In the genomic region with DNA sequence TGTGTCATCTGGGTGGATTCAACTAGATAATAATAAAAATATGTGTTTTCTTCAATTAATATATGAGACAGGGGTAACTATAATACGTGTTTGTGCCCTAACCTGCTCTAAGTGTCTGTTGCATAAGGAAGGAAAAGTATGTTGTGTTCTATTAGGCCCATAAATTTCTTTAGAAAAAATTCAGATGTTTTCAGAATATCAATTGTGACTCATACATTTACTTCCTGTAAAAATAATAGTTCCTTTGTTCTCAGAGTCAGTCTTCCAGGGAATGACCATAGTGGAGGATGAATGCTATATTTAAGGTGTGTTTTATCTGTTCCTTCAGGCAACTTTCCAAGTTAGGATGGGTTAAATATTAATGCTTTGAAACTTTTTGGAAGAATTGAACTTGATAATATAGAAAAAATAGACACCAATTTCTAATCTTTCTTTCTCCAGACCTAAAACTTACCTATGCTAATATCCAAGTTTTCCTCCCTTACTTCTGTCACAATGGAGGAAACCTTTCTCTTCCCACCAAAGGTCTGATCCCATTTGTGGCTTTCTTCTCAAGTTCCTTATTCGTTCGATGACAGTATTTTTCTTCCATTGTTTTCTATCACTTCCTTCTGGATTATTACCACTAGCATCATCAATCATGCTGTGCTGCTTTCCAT, we compare ENCODE assay signal across 13 cellular contexts. TPM values are rescaled to one million over a fixed set of nuclear protein-coding genes. Genes with fewer than 3 reads are reported as not detected.
"Had no signal": no experiment of that assay in that cellular context is flagged by ENCODE, and none has a peak within 500 bp of the region (broad histone marks: within the 10 kb centered on the region; RNA-seq: fewer than 3 reads in every experiment).

No MANE protein-coding gene starts in this region.

- H3K4me1 ChIP-seq: esophagus muscularis mucosa, right lobe of liver, upper lobe of right lung had no signal

- ATAC-seq: activated CD4-positive, CD25-positive, alpha-beta regulatory T cell treated with anti-CD3 and anti-CD28 coated beads, Interleukin-2, amount 50 U/mL, for 24 hours; left lobe of liver; natural killer cell treated with Interleukin-12 subunit alpha and Interleukin-12 subunit beta and Interleukin-15 and Interleukin-18, amount 100 ng/mL, for 72 hours; right lobe of liver; upper lobe of right lung had no signal

- DNase-seq: activated naive CD4-positive, alpha-beta T cell treated with anti-CD3 and anti-CD28 coated beads, Interleukin-2, amount 10 ng/mL, durations not matched to agents 7 days and 5 days; central memory CD4-positive, alpha-beta T cell; cortex of kidney; head of caudate nucleus; occipital lobe; right lobe of liver; stimulated activated CD4-positive, alpha-beta T cell treated with anti-CD3 and anti-CD28 coated beads, Interleukin-2, amount 100 ng/mL, for 48 hours; upper lobe of right lung had no signal

- H3K27me3 ChIP-seq: esophagus muscularis mucosa, right lobe of liver, upper lobe of right lung had no signal

- H3K36me3 ChIP-seq: esophagus muscularis mucosa, right lobe of liver, upper lobe of right lung had no signal

- H3K4me3 ChIP-seq: esophagus muscularis mucosa, right lobe of liver, upper lobe of right lung had no signal

- H3K9me3 ChIP-seq: esophagus muscularis mucosa, right lobe of liver, upper lobe of right lung had no signal

- H3K27ac ChIP-seq: esophagus muscularis mucosa, right lobe of liver, upper lobe of right lung had no signal

RNA-seq across cellular contexts. Expression of a gene that starts 49.9 kb away (rescaled TPM):
- total RNA-seq: activated T-helper 2 cell treated with anti-CD3 and anti-CD28 coated beads, Interferon-gamma antibody, Interleukin-2, Interleukin-4, amounts not matched to agents 10 μg/mL and 5 μg/mL and 100 μg/mL, durations not matched to agents 14 hours and 24 hours and 36 hours; esophagus muscularis mucosa; left lobe of liver; natural killer cell treated with Interleukin-12 subunit alpha and Interleukin-12 subunit beta and Interleukin-15 and Interleukin-18, amount 100 ng/mL, for 72 hours; occipital lobe; right lobe of liver; upper lobe of right lung had no signal
